In the genomic region with DNA sequence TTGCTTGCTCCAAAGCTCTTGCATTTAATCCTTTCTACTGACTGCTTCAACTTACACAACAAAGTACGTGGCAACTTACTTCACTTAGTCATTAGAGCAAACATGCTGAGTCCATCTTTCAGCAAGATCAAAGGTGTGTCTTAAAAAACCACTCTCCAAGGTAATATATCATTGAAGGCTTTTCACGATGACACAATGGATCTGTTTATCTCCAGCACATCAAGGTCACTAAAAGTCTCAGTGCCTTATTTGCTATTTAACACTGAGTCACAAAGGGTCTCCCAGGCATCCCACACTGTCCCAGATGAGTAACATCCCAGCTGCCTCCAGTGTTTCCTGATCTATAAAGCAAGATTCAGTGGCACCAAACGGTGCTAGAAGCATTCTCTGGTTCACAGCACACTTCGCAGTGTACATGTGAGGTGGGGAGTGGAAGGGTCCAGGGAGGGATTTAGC, we compare ENCODE assay signal across 1 cellular context.
TF ChIP-seq lines count a peak whose summit lies in the region.

No MANE protein-coding gene starts in this region.

TF ChIP-seq in HepG2, 621 proteins besides CTCF, POLR2A, EP300 and RAD21 (continued from another document and continues in another):
- peak; percentile 47; the same call in 1 of the 2 replicates for TF ChIP-seq HNF4G (IDR thresholded peaks at IDR 0.05; ENCODE audit: borderline replicate concordance, low read depth, low read length)
- no peak for TF ChIP-seq HNF4G (CRISPR knock-in tag; IDR thresholded peaks at IDR 0.05; ENCODE audit: borderline replicate concordance, low read depth)
- TF ChIP-seq, protein P1, sequence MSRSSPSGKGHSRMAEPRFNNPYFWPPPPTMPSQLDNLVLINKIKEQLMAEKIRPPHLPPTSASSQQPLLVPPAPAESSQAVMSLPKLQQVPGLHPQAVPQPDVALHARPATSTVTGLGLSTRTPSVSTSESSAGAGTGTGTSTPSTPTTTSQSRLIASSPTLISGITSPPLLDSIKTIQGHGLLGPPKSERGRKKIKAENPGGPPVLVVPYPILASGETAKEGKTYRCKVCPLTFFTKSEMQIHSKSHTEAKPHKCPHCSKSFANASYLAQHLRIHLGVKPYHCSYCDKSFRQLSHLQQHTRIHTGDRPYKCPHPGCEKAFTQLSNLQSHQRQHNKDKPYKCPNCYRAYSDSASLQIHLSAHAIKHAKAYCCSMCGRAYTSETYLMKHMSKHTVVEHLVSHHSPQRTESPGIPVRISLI (CRISPR knock-in tag; IDR thresholded peaks at IDR 0.05; ENCODE audit: borderline replicate concordance) = peak; percentile 83; the same call in 1 of the 2 replicates
- peak; percentile 58 for TF ChIP-seq HDAC1 (CRISPR knock-in tag; IDR thresholded peaks at IDR 0.05)
- TF ChIP-seq, protein P2, sequence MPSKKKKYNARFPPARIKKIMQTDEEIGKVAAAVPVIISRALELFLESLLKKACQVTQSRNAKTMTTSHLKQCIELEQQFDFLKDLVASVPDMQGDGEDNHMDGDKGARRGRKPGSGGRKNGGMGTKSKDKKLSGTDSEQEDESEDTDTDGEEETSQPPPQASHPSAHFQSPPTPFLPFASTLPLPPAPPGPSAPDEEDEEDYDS (CRISPR knock-in tag; IDR thresholded peaks at IDR 0.05) = 0 out of 2 replicates have a peak, but pooled peaks have one; percentile 30
- peak; percentile 69; the same call in 1 of the 2 replicates for TF ChIP-seq ZFP1 (CRISPR knock-in tag; IDR thresholded peaks at IDR 0.05)
- peak; percentile 64; the same call in 1 of the 2 replicates for TF ChIP-seq MEIS1 (CRISPR knock-in tag; IDR thresholded peaks at IDR 0.05; ENCODE audit: borderline replicate concordance)
- TF ChIP-seq ZNF674 (CRISPR knock-in tag; IDR thresholded peaks at IDR 0.05; ENCODE audit: low read depth) = no peak
- TF ChIP-seq, protein P3, sequence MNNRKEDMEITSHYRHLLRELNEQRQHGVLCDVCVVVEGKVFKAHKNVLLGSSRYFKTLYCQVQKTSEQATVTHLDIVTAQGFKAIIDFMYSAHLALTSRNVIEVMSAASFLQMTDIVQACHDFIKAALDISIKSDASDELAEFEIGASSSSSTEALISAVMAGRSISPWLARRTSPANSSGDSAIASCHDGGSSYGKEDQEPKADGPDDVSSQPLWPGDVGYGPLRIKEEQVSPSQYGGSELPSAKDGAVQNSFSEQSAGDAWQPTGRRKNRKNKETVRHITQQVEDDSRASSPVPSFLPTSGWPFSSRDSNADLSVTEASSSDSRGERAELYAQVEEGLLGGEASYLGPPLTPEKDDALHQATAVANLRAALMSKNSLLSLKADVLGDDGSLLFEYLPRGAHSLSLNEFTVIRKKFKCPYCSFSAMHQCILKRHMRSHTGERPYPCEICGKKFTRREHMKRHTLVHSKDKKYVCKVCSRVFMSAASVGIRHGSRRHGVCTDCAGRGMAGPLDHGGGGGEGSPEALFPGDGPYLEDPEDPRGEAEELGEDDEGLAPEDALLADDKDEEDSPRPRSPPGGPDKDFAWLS (CRISPR knock-in tag; IDR thresholded peaks at IDR 0.05; ENCODE audit: borderline replicate concordance) = no peak
- peak; percentile 92 for TF ChIP-seq MEIS2 (CRISPR knock-in tag; IDR thresholded peaks at IDR 0.05)
- TF ChIP-seq, protein P4, sequence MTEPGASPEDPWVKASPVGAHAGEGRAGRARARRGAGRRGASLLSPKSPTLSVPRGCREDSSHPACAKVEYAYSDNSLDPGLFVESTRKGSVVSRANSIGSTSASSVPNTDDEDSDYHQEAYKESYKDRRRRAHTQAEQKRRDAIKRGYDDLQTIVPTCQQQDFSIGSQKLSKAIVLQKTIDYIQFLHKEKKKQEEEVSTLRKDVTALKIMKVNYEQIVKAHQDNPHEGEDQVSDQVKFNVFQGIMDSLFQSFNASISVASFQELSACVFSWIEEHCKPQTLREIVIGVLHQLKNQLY (CRISPR knock-in tag; IDR thresholded peaks at IDR 0.05) = no peak
- TF ChIP-seq SIX4 (CRISPR knock-in tag; IDR thresholded peaks at IDR 0.05) = peak; percentile 62
- no peak for TF ChIP-seq GABPA (IDR thresholded peaks at IDR 0.05; ENCODE audit: low read depth, low read length)
- no peak; the same call in 1 of the 2 replicates for TF ChIP-seq GABPA (CRISPR knock-in tag; IDR thresholded peaks at IDR 0.05; ENCODE audit: low read depth)
- TF ChIP-seq THAP11 (CRISPR knock-in tag; IDR thresholded peaks at IDR 0.05) = peak; percentile 65
- TF ChIP-seq, protein P5, sequence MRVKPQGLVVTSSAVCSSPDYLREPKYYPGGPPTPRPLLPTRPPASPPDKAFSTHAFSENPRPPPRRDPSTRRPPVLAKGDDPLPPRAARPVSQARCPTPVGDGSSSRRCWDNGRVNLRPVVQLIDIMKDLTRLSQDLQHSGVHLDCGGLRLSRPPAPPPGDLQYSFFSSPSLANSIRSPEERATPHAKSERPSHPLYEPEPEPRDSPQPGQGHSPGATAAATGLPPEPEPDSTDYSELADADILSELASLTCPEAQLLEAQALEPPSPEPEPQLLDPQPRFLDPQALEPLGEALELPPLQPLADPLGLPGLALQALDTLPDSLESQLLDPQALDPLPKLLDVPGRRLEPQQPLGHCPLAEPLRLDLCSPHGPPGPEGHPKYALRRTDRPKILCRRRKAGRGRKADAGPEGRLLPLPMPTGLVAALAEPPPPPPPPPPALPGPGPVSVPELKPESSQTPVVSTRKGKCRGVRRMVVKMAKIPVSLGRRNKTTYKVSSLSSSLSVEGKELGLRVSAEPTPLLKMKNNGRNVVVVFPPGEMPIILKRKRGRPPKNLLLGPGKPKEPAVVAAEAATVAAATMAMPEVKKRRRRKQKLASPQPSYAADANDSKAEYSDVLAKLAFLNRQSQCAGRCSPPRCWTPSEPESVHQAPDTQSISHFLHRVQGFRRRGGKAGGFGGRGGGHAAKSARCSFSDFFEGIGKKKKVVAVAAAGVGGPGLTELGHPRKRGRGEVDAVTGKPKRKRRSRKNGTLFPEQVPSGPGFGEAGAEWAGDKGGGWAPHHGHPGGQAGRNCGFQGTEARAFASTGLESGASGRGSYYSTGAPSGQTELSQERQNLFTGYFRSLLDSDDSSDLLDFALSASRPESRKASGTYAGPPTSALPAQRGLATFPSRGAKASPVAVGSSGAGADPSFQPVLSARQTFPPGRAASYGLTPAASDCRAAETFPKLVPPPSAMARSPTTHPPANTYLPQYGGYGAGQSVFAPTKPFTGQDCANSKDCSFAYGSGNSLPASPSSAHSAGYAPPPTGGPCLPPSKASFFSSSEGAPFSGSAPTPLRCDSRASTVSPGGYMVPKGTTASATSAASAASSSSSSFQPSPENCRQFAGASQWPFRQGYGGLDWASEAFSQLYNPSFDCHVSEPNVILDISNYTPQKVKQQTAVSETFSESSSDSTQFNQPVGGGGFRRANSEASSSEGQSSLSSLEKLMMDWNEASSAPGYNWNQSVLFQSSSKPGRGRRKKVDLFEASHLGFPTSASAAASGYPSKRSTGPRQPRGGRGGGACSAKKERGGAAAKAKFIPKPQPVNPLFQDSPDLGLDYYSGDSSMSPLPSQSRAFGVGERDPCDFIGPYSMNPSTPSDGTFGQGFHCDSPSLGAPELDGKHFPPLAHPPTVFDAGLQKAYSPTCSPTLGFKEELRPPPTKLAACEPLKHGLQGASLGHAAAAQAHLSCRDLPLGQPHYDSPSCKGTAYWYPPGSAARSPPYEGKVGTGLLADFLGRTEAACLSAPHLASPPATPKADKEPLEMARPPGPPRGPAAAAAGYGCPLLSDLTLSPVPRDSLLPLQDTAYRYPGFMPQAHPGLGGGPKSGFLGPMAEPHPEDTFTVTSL (CRISPR knock-in tag; IDR thresholded peaks at IDR 0.05; ENCODE audit: borderline replicate concordance) = peak; percentile 82; the same call in 1 of the 2 replicates
- peak; percentile 63 for TF ChIP-seq ZNF614 (CRISPR knock-in tag; IDR thresholded peaks at IDR 0.05; ENCODE audit: borderline replicate concordance)
- peak; percentile 69; the same call in 1 of the 2 replicates for TF ChIP-seq NR2F2 (IDR thresholded peaks at IDR 0.05; ENCODE audit: borderline replicate concordance, low read depth)
- TF ChIP-seq TARDBP (CRISPR knock-in tag; IDR thresholded peaks at IDR 0.05) = peak; percentile 68; the same call in 1 of the 2 replicates
- TF ChIP-seq DMAP1 (CRISPR knock-in tag; IDR thresholded peaks at IDR 0.05) = peak; percentile 82
- TF ChIP-seq JUNB (CRISPR knock-in tag; IDR thresholded peaks at IDR 0.05; ENCODE audit: borderline replicate concordance) = peak; percentile 75
- TF ChIP-seq, protein P6, sequence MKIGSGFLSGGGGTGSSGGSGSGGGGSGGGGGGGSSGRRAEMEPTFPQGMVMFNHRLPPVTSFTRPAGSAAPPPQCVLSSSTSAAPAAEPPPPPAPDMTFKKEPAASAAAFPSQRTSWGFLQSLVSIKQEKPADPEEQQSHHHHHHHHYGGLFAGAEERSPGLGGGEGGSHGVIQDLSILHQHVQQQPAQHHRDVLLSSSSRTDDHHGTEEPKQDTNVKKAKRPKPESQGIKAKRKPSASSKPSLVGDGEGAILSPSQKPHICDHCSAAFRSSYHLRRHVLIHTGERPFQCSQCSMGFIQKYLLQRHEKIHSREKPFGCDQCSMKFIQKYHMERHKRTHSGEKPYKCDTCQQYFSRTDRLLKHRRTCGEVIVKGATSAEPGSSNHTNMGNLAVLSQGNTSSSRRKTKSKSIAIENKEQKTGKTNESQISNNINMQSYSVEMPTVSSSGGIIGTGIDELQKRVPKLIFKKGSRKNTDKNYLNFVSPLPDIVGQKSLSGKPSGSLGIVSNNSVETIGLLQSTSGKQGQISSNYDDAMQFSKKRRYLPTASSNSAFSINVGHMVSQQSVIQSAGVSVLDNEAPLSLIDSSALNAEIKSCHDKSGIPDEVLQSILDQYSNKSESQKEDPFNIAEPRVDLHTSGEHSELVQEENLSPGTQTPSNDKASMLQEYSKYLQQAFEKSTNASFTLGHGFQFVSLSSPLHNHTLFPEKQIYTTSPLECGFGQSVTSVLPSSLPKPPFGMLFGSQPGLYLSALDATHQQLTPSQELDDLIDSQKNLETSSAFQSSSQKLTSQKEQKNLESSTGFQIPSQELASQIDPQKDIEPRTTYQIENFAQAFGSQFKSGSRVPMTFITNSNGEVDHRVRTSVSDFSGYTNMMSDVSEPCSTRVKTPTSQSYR (CRISPR knock-in tag; IDR thresholded peaks at IDR 0.05; ENCODE audit: borderline replicate concordance) = peak; percentile 23; the same call in 1 of the 2 replicates
- TF ChIP-seq, protein P7, sequence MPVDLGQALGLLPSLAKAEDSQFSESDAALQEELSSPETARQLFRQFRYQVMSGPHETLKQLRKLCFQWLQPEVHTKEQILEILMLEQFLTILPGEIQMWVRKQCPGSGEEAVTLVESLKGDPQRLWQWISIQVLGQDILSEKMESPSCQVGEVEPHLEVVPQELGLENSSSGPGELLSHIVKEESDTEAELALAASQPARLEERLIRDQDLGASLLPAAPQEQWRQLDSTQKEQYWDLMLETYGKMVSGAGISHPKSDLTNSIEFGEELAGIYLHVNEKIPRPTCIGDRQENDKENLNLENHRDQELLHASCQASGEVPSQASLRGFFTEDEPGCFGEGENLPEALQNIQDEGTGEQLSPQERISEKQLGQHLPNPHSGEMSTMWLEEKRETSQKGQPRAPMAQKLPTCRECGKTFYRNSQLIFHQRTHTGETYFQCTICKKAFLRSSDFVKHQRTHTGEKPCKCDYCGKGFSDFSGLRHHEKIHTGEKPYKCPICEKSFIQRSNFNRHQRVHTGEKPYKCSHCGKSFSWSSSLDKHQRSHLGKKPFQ (CRISPR knock-in tag; IDR thresholded peaks at IDR 0.05; ENCODE audit: insufficient replicate concordance) = no peak
- TF ChIP-seq NCOR1 (IDR thresholded peaks at IDR 0.05; ENCODE audit: borderline replicate concordance, low read length) = peak; percentile 59; the same call in 1 of the 2 replicates
- TF ChIP-seq ELF1 (CRISPR knock-in tag; IDR thresholded peaks at IDR 0.05) = 0 out of 2 replicates have a peak, but pooled peaks have one; percentile 27
- peak; percentile 86; the same call in 1 of the 2 replicates for TF ChIP-seq CBX5 (CRISPR knock-in tag; IDR thresholded peaks at IDR 0.05; ENCODE audit: borderline replicate concordance)
- TF ChIP-seq KDM2A (CRISPR knock-in tag; IDR thresholded peaks at IDR 0.05; ENCODE audit: borderline replicate concordance, low read depth) = 0 out of 2 replicates have a peak, but pooled peaks have one; percentile 25
- TF ChIP-seq RFXANK (CRISPR knock-in tag; IDR thresholded peaks at IDR 0.05) = no peak
- peak; percentile 78; the same call in 1 of the 2 replicates for TF ChIP-seq DPF2 (CRISPR knock-in tag; IDR thresholded peaks at IDR 0.05; ENCODE audit: borderline replicate concordance, low read depth)
- peak; percentile 59 for TF ChIP-seq HDAC2 (CRISPR knock-in tag; IDR thresholded peaks at IDR 0.05)
- peak; percentile 91 for TF ChIP-seq NCOA2 (CRISPR knock-in tag; IDR thresholded peaks at IDR 0.05)
- TF ChIP-seq, protein P8, sequence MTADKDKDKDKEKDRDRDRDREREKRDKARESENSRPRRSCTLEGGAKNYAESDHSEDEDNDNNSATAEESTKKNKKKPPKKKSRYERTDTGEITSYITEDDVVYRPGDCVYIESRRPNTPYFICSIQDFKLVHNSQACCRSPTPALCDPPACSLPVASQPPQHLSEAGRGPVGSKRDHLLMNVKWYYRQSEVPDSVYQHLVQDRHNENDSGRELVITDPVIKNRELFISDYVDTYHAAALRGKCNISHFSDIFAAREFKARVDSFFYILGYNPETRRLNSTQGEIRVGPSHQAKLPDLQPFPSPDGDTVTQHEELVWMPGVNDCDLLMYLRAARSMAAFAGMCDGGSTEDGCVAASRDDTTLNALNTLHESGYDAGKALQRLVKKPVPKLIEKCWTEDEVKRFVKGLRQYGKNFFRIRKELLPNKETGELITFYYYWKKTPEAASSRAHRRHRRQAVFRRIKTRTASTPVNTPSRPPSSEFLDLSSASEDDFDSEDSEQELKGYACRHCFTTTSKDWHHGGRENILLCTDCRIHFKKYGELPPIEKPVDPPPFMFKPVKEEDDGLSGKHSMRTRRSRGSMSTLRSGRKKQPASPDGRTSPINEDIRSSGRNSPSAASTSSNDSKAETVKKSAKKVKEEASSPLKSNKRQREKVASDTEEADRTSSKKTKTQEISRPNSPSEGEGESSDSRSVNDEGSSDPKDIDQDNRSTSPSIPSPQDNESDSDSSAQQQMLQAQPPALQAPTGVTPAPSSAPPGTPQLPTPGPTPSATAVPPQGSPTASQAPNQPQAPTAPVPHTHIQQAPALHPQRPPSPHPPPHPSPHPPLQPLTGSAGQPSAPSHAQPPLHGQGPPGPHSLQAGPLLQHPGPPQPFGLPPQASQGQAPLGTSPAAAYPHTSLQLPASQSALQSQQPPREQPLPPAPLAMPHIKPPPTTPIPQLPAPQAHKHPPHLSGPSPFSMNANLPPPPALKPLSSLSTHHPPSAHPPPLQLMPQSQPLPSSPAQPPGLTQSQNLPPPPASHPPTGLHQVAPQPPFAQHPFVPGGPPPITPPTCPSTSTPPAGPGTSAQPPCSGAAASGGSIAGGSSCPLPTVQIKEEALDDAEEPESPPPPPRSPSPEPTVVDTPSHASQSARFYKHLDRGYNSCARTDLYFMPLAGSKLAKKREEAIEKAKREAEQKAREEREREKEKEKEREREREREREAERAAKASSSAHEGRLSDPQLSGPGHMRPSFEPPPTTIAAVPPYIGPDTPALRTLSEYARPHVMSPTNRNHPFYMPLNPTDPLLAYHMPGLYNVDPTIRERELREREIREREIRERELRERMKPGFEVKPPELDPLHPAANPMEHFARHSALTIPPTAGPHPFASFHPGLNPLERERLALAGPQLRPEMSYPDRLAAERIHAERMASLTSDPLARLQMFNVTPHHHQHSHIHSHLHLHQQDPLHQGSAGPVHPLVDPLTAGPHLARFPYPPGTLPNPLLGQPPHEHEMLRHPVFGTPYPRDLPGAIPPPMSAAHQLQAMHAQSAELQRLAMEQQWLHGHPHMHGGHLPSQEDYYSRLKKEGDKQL (CRISPR knock-in tag; IDR thresholded peaks at IDR 0.05; ENCODE audit: low read depth) = peak; percentile 71; the same call in 1 of the 2 replicates
- TF ChIP-seq RXRA (CRISPR knock-in tag; IDR thresholded peaks at IDR 0.05) = peak; percentile 67; the same call in 1 of the 2 replicates
- peak; percentile 37; the same call in 1 of the 2 replicates for TF ChIP-seq TAF1 (CRISPR knock-in tag; IDR thresholded peaks at IDR 0.05)
- TF ChIP-seq SALL1 (CRISPR knock-in tag; IDR thresholded peaks at IDR 0.05) = peak; percentile 43
